In genomic region chr3:43584043-43584826, GRCh38 we compare ENCODE assay signal across 1 cellular context.
A peak's percentile ranks its signal among the peaks of the same experiment; 100 is the strongest.
TF ChIP-seq lines count a peak whose summit lies in the region.

No MANE protein-coding gene starts in this region.

TF ChIP-seq in K562, 482 proteins besides CTCF, POLR2A, EP300 and RAD21 (continued from another document):
- TF ChIP-seq CTCFL (IDR thresholded peaks at IDR 0.05; ENCODE audit: borderline replicate concordance, insufficient read depth, low read depth, low read length, poor library complexity, severe bottlenecking) (no peak), STAG1 (CRISPR knock-in tag; IDR thresholded peaks at IDR 0.05; ENCODE audit: borderline replicate concordance) (no peak), CREBBP (IDR thresholded peaks at IDR 0.05; ENCODE audit: low read depth, low read length) (no peak), C11orf30 (IDR thresholded peaks at IDR 0.05; ENCODE audit: low read depth) (peak; percentile 96), ZNF740 (CRISPR knock-in tag; IDR thresholded peaks at IDR 0.05) (no peak), ZNF740 (tag; IDR thresholded peaks at IDR 0.05) (peak in 1 of 2 experiments; percentile 98; a peak in 2 of 4 replicates), HNRNPLL (IDR thresholded peaks at IDR 0.05; ENCODE audit: low read depth, low read length, poor library complexity, severe bottlenecking) (no peak), NCOA2 (IDR thresholded peaks at IDR 0.05; ENCODE audit: partially characterized antibody in 2 of 2) (peak in 1 of 2 experiments; percentile 26), KDM5B (IDR thresholded peaks at IDR 0.05; ENCODE audit: insufficient replicate concordance, low read depth, low read length) (no peak), NR4A1 (CRISPR knock-in tag; IDR thresholded peaks at IDR 0.05) (peak; percentile 98), NR4A1 (tag; IDR thresholded peaks at IDR 0.05) (peak; percentile 100), SRSF3 (IDR thresholded peaks at IDR 0.05; ENCODE audit: insufficient read depth, low read length) (no peak)
TF ChIP-seq in K562: peak in this region for 222.
